ENCODE assay signal across 31 cellular contexts in genomic region chr5:147248584-147248983, GRCh38. TPM values are rescaled to one million over a fixed set of nuclear protein-coding genes. Genes with fewer than 3 reads are reported as not detected.
"Had no signal": no experiment of that assay in that cellular context is flagged by ENCODE, and none has a peak within 500 bp of the region (broad histone marks: within the 10 kb centered on the region; RNA-seq: fewer than 3 reads in every experiment).

No MANE protein-coding gene starts in this region.

- DNase-seq: activated CD4-positive, alpha-beta T cell treated with anti-CD3 and anti-CD28 coated beads for 48 hours; activated CD4-positive, alpha-beta T cell treated with anti-CD3 and anti-CD28 coated beads, Interleukin-2, amount 50 U/mL, for 4 hours; activated CD4-positive, CD25-positive, alpha-beta regulatory T cell treated with anti-CD3 and anti-CD28 coated beads, Interleukin-2, amount 50 U/mL, for 72 hours; activated CD8-positive, alpha-beta T cell treated with anti-CD3 and anti-CD28 coated beads, Interleukin-2, amount 10 ng/mL, durations not matched to agents 7 days and 5 days; activated effector memory CD4-positive, alpha-beta T cell treated with Interleukin-2 at 50 U/mL for 16 hours; activated naive CD4-positive, alpha-beta T cell; activated T-cell treated with anti-CD3 and anti-CD28 coated beads, Interleukin-2, amount 50 U/mL, for 24 hours; aorta; central memory CD4-positive, alpha-beta T cell; MG63; MV-4-11; NCI-H1092 treated with DMSO at 0.1 percent for 48 hours; NCI-H1436; NCI-H1694 treated with DMSO at 0.1 percent for 48 hours; NCI-H2081 treated with DMSO at 0.1 percent for 48 hours; NCI-H2171 treated with DMSO at 0.1 percent for 48 hours; NCI-H226; NCI-H510A treated with DMSO at 0.1 percent for 48 hours; NCI-H774; NK-92 treated with Interleukin-12 subunit alpha and Interleukin-12 subunit beta, amount 100 ng/mL, for 24 hours; OCI-M1; RPMI8226; SHP77; T-helper 17 cell; T-helper 9 cell had no signal

- FAIRE-seq: bronchial epithelial cell had no signal

- H3K9me3 ChIP-seq: MG63, SJSA1 had no signal

- H3K27ac ChIP-seq: KMS-11, SJSA1 had no signal

- H3K4me3 ChIP-seq: MG63, SJSA1 had no signal

- ATAC-seq: activated CD8-positive, alpha-beta T cell treated with anti-CD3 and anti-CD28 coated beads, Interleukin-2, amount 10 ng/mL, durations not matched to agents 7 days and 5 days; Panc1; T-helper 17 cell; WTC11 had no signal

- H3K9ac ChIP-seq: KMS-11 had no signal

- H3K4me2 ChIP-seq: KMS-11 had no signal

- H3K36me3 ChIP-seq: MG63, SJSA1 had no signal

RNA-seq across cellular contexts. Expression of gene STK32A, which starts 13.8 kb away (rescaled TPM):
- total RNA-seq: activated CD8-positive, alpha-beta T cell treated with anti-CD3 and anti-CD28 coated beads, Interleukin-2, amount 10 ng/mL, durations not matched to agents 7 days and 5 days; activated T-helper 1 cell treated with anti-CD3 and anti-CD28 coated beads, Interleukin-12 subunit alpha, Interleukin-12 subunit beta, Interleukin-2, Interleukin-4 antibody, amounts not matched to agents 30 ng/mL and 10 ng/mL and 1 ng/mL, durations not matched to agents 14 hours and 24 hours and 36 hours; T-helper 17 cell had no signal
